Comparison of ENCODE assay signal across 1 cellular context in the genomic region with DNA sequence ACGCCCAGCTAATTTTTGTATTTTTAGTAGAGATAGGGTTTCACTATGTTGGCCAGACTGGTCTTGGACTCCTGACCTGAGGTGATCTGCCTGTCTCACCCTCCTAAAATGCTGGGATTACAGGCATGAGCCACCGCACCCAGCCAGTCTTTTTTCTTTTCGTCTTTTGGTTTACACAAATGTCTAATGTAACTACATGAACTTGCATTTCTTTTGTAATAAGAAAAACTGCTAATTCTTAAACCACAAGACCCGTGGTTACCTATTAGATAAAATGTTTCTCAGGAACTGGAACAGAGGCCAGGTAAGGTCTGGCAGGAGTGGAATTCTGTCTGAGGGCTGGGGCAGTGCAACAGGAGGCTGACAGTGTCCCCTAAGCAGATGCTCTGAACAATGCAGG.
TF ChIP-seq lines count a peak whose summit lies in the region.

No MANE protein-coding gene starts in this region.

TF ChIP-seq in GM23338, 12 proteins besides CTCF, POLR2A, EP300 and RAD21 (continued from another document):
- TF ChIP-seq, protein P1, sequence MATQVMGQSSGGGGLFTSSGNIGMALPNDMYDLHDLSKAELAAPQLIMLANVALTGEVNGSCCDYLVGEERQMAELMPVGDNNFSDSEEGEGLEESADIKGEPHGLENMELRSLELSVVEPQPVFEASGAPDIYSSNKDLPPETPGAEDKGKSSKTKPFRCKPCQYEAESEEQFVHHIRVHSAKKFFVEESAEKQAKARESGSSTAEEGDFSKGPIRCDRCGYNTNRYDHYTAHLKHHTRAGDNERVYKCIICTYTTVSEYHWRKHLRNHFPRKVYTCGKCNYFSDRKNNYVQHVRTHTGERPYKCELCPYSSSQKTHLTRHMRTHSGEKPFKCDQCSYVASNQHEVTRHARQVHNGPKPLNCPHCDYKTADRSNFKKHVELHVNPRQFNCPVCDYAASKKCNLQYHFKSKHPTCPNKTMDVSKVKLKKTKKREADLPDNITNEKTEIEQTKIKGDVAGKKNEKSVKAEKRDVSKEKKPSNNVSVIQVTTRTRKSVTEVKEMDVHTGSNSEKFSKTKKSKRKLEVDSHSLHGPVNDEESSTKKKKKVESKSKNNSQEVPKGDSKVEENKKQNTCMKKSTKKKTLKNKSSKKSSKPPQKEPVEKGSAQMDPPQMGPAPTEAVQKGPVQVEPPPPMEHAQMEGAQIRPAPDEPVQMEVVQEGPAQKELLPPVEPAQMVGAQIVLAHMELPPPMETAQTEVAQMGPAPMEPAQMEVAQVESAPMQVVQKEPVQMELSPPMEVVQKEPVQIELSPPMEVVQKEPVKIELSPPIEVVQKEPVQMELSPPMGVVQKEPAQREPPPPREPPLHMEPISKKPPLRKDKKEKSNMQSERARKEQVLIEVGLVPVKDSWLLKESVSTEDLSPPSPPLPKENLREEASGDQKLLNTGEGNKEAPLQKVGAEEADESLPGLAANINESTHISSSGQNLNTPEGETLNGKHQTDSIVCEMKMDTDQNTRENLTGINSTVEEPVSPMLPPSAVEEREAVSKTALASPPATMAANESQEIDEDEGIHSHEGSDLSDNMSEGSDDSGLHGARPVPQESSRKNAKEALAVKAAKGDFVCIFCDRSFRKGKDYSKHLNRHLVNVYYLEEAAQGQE (IDR thresholded peaks at IDR 0.05; ENCODE audit: unreplicated experiment): no peak
- TF ChIP-seq CREB1 (CRISPR knock-in tag; IDR thresholded peaks at IDR 0.05; ENCODE audit: low read depth): no peak
- no peak for TF ChIP-seq ZNF331 (CRISPR knock-in tag; IDR thresholded peaks at IDR 0.05; ENCODE audit: low read depth)
- no peak for TF ChIP-seq ZNF114 (CRISPR knock-in tag; IDR thresholded peaks at IDR 0.05)
- TF ChIP-seq POLR2AphosphoS5 (IDR thresholded peaks at IDR 0.05; ENCODE audit: low read depth): no peak
- TF ChIP-seq EZH2 (IDR thresholded peaks at IDR 0.05; ENCODE audit: low read depth, unreplicated experiment): no peak
- TF ChIP-seq, protein P2, sequence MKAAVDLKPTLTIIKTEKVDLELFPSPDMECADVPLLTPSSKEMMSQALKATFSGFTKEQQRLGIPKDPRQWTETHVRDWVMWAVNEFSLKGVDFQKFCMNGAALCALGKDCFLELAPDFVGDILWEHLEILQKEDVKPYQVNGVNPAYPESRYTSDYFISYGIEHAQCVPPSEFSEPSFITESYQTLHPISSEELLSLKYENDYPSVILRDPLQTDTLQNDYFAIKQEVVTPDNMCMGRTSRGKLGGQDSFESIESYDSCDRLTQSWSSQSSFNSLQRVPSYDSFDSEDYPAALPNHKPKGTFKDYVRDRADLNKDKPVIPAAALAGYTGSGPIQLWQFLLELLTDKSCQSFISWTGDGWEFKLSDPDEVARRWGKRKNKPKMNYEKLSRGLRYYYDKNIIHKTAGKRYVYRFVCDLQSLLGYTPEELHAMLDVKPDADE (IDR thresholded peaks at IDR 0.05): no peak
- TF ChIP-seq, protein P3, sequence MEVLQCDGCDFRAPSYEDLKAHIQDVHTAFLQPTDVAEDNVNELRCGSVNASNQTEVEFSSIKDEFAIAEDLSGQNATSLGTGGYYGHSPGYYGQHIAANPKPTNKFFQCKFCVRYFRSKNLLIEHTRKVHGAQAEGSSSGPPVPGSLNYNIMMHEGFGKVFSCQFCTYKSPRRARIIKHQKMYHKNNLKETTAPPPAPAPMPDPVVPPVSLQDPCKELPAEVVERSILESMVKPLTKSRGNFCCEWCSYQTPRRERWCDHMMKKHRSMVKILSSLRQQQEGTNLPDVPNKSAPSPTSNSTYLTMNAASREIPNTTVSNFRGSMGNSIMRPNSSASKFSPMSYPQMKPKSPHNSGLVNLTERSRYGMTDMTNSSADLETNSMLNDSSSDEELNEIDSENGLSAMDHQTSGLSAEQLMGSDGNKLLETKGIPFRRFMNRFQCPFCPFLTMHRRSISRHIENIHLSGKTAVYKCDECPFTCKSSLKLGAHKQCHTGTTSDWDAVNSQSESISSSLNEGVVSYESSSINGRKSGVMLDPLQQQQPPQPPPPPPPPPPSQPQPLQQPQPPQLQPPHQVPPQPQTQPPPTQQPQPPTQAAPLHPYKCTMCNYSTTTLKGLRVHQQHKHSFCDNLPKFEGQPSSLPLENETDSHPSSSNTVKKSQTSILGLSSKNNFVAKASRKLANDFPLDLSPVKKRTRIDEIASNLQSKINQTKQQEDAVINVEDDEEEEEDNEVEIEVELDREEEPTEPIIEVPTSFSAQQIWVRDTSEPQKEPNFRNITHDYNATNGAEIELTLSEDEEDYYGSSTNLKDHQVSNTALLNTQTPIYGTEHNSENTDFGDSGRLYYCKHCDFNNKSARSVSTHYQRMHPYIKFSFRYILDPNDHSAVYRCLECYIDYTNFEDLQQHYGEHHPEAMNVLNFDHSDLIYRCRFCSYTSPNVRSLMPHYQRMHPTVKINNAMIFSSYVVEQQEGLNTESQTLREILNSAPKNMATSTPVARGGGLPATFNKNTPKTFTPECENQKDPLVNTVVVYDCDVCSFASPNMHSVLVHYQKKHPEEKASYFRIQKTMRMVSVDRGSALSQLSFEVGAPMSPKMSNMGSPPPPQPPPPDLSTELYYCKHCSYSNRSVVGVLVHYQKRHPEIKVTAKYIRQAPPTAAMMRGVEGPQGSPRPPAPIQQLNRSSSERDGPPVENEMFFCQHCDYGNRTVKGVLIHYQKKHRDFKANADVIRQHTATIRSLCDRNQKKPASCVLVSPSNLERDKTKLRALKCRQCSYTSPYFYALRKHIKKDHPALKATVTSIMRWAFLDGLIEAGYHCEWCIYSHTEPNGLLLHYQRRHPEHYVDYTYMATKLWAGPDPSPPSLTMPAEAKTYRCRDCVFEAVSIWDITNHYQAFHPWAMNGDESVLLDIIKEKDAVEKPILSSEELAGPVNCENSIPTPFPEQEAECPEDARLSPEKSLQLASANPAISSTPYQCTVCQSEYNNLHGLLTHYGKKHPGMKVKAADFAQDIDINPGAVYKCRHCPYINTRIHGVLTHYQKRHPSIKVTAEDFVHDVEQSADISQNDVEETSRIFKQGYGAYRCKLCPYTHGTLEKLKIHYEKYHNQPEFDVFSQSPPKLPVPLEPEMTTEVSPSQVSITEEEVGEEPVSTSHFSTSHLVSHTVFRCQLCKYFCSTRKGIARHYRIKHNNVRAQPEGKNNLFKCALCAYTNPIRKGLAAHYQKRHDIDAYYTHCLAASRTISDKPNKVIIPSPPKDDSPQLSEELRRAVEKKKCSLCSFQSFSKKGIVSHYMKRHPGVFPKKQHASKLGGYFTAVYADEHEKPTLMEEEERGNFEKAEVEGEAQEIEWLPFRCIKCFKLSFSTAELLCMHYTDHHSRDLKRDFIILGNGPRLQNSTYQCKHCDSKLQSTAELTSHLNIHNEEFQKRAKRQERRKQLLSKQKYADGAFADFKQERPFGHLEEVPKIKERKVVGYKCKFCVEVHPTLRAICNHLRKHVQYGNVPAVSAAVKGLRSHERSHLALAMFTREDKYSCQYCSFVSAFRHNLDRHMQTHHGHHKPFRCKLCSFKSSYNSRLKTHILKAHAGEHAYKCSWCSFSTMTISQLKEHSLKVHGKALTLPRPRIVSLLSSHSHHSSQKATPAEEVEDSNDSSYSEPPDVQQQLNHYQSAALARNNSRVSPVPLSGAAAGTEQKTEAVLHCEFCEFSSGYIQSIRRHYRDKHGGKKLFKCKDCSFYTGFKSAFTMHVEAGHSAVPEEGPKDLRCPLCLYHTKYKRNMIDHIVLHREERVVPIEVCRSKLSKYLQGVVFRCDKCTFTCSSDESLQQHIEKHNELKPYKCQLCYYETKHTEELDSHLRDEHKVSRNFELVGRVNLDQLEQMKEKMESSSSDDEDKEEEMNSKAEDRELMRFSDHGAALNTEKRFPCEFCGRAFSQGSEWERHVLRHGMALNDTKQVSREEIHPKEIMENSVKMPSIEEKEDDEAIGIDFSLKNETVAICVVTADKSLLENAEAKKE (CRISPR knock-in tag; IDR thresholded peaks at IDR 0.05): no peak
